Comparison of ENCODE assay signal across 16 cellular contexts in genomic region chr2:189824694-189825396, GRCh38. TPM values are rescaled to one million over a fixed set of nuclear protein-coding genes. Genes with fewer than 3 reads are reported as not detected.
DNase-seq lines count a peak whose midpoint lies in the region; ATAC-seq, FAIRE-seq and TF ChIP-seq lines count a peak whose summit lies in the region.
"Had no signal": no experiment of that assay in that cellular context is flagged by ENCODE, and none has a peak within 500 bp of the region (broad histone marks: within the 10 kb centered on the region; RNA-seq: fewer than 3 reads in every experiment).

No MANE protein-coding gene starts in this region.

- FAIRE-seq in D721Med (lab: Jason Lieb, UNC) (peak; percentile 81), RCC 7860 (lab: Jason Lieb, UNC) (peak; percentile 7)

- no peak for ATAC-seq in left cardiac atrium
- ATAC-seq in GM21619 (IDR thresholded peaks at IDR 0.05; ENCODE audit: unreplicated experiment) = no peak
- ATAC-seq: GM23338 had no signal

- DNase-seq in D721Med (ENCODE audit: insufficient read length, low spot score) (no peak), RCC 7860 (ENCODE audit: low spot score) (no peak), fibroblast of pulmonary artery (ENCODE audit: low read depth) (peak; percentile 25), renal cortical epithelial cell (ENCODE audit: low read depth) (peak; percentile 11), amygdala (lab: John Stamatoyannopoulos, UW) (no peak), left cardiac atrium (no peak)
- DNase-seq: DMS79, HCEC 1CT, NCI-H1105, NCI-H2029 treated with DMSO at 0.1 percent for 48 hours, NCI-H446, NCI-H526, Peyer's patch, SJCRH30 had no signal

- no peak for TF ChIP-seq CTCF in D721Med (IDR thresholded peaks at IDR 0.05; ENCODE audit: insufficient read depth, missing control alignments)
- TF ChIP-seq CTCF in fibroblast of pulmonary artery (IDR thresholded peaks at IDR 0.05; ENCODE audit: low read length, missing control alignments) = no peak

- intact Hi-C loops in left cardiac atrium (cut with DNase I) = no loop called here

- no peak overlapping the region for H3K4me3 ChIP-seq in fibroblast of pulmonary artery (replicated peaks; ENCODE audit: low read depth, low read length)
- H3K4me3 ChIP-seq: GM23338, Peyer's patch, SJCRH30 had no signal

RNA-seq across cellular contexts. Expression of gene PMS1, which starts 40.6 kb away (rescaled TPM):
- total RNA-seq in renal cortical epithelial cell (23.6 and 28.4 TPM in 2 replicates), left cardiac atrium (10 to 100 TPM; 13.8 to 14.9 TPM)

RNA-seq across cellular contexts. Expression of gene ORMDL1, which starts 40.7 kb away (rescaled TPM):
- 50.7 and 70.4 TPM in 2 replicates for total RNA-seq in renal cortical epithelial cell
- 10 to 100 TPM; 29.7 to 40.2 TPM for total RNA-seq in left cardiac atrium

Comparison
In these comparisons a context has a peak if more than half of its experiments do, and no peak if none do; other contexts are left out.
1. DNase-seq: peak in fibroblast of pulmonary artery (single experiment) and renal cortical epithelial cell (single experiment); none in D721Med (single experiment), RCC 7860 (single experiment), amygdala (0 of 56) and left cardiac atrium (single experiment).